In the genomic region with DNA sequence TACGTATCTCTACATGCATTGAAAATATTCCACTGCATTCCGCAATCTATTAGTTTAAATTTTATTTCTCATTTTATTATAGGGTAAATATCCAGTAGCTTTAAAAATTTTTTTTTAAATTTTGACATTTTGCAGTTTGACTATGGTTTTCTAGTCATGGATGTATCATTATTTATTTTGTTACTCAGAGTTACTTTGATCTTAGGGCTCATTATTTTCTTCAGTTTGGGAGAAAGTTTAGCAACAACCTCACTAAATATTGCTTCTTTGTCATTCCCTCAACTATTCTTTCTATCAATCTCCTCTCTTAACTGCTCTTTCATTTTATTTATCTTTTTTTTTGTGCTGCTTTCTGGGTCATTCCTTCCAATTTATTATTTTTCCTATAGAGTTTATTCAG, we compare ENCODE assay signal across 9 cellular contexts.
"Had no signal": no experiment of that assay in that cellular context is flagged by ENCODE, and none has a peak within 500 bp of the region (broad histone marks: within the 10 kb centered on the region; RNA-seq: fewer than 3 reads in every experiment).

No MANE protein-coding gene starts in this region.

- H3K9ac ChIP-seq: GM23248 had no signal

- ATAC-seq: GM23338, HCT116 had no signal

- H3K4me3 Mint-ChIP-seq: GM23338, H9, HFFc6 had no signal

- H3K36me3 ChIP-seq: HAP-1 had no signal

- H3K27ac Mint-ChIP-seq: GM23338, H9, HFFc6 had no signal

- H3K9me3 Mint-ChIP-seq: HFFc6 had no signal

- H3K9me3 ChIP-seq: HAP-1 had no signal

- H2AFZ ChIP-seq: GM23248, GM23338 had no signal

- H3K4me3 ChIP-seq: GM23248, GM23338, HAP-1 had no signal

- DNase-seq: GM23248, GOT3, H7, H9, HCEC 1CT, HFFc6 had no signal

- H3K27ac ChIP-seq: GM23248 had no signal

- H3K4me2 ChIP-seq: GM23338 had no signal
